In genomic region chr11:111440416-111441205, GRCh38 we compare ENCODE assay signal across 1 cellular context.
TF ChIP-seq lines count a peak whose summit lies in the region.

No MANE protein-coding gene starts in this region.

TF ChIP-seq in IMR-90, 13 proteins besides CTCF, POLR2A, EP300 and RAD21:
- TF ChIP-seq RFX5 (IDR thresholded peaks at IDR 0.05; ENCODE audit: low read depth, low read length) (no peak), MAZ (IDR thresholded peaks at IDR 0.05; ENCODE audit: borderline replicate concordance, low read depth, low read length) (no peak), FOS (IDR thresholded peaks at IDR 0.05; ENCODE audit: low read depth, low read length) (no peak), MXI1 (IDR thresholded peaks at IDR 0.05; ENCODE audit: borderline replicate concordance, low read depth, low read length) (no peak), SMC3 (IDR thresholded peaks at IDR 0.05; ENCODE audit: low read depth, low read length) (no peak), MAFK (IDR thresholded peaks at IDR 0.05; ENCODE audit: low read depth, low read length) (no peak), ELK1 (IDR thresholded peaks at IDR 0.05; ENCODE audit: borderline replicate concordance, low read depth, low read length) (no peak)
